ENCODE assay signal across 27 cellular contexts in genomic region chr3:123349566-123350450, GRCh38.
A peak's percentile ranks its signal among the peaks of the same experiment; 100 is the strongest.
DNase-seq lines count a peak whose midpoint lies in the region; ATAC-seq and TF ChIP-seq lines count a peak whose summit lies in the region.
"Had no signal": no experiment of that assay in that cellular context is flagged by ENCODE, and none has a peak within 500 bp of the region (broad histone marks: within the 10 kb centered on the region; RNA-seq: fewer than 3 reads in every experiment).

No MANE protein-coding gene starts in this region.

- ATAC-seq in heart left ventricle (no peak), Right ventricle myocardium inferior (no peak), heart right ventricle (no peak), GM21717 (IDR thresholded peaks at IDR 0.05; ENCODE audit: unreplicated experiment) (no peak)
- ATAC-seq: activated CD8-positive, alpha-beta memory T cell treated with anti-CD3 and anti-CD28 coated beads, Interleukin-2, amount 10 ng/mL, durations not matched to agents 7 days and 5 days; body of pancreas; gastrocnemius medialis; HCT116; left colon; sciatic nerve; T-cell had no signal

- H3K27me3 ChIP-seq in heart left ventricle (peaks cover 0 to 4% (median 0%) of the 10 kb centered on the region in 9 donors), heart right ventricle (peaks cover 0 to 4% (median 0%) of the 10 kb centered on the region in 7 donors), osteoblast (ENCODE audit: insufficient read depth, low read length) (peaks cover 94% of the 10 kb centered on the region)
- H3K27me3 ChIP-seq: body of pancreas, upper lobe of left lung had no signal

- no peak overlapping the region for H2AFZ ChIP-seq in osteoblast (ENCODE audit: low read length)

- DNase-seq in heart left ventricle: no peak
- no peak for DNase-seq in Right ventricle myocardium inferior (ENCODE audit: missing footprints)
- DNase-seq in heart right ventricle: no peak
- peak; percentile 62 for DNase-seq in osteoblast (ENCODE audit: insufficient read length, low spot score, missing footprints)
- DNase-seq in activated effector memory CD4-positive, alpha-beta T cell treated with anti-CD3 and anti-CD28 coated beads, Interleukin-2, amount 50 U/mL, for 16 hours: no peak
- DNase-seq in HK-2 (ENCODE audit: unreplicated experiment): no peak
- no peak for DNase-seq in UCSD-AML1 (lab: John Stamatoyannopoulos, UW; ENCODE audit: unreplicated experiment)
- DNase-seq: activated B cell treated with CpG ODN at 0.5 μM for 24 hours; activated CD8-positive, alpha-beta memory T cell treated with anti-CD3 and anti-CD28 coated beads, Interleukin-2, amount 10 ng/mL, durations not matched to agents 7 days and 5 days; activated naive CD4-positive, alpha-beta T cell; activated T-cell treated with anti-CD3 and anti-CD28 coated beads, Interleukin-2, amount 50 U/mL, for 48 hours; CD4-positive, alpha-beta T cell; cerebellar nuclear complex; gastrocnemius medialis; hypothalamus; left colon; mesenchymal stem cell; NCI-H1048; NCI-H446; NCI-H82; stimulated activated CD4-positive, alpha-beta T cell treated with anti-CD3 and anti-CD28 coated beads, Interleukin-4, amount 100 ng/mL, for 1 hour; T-cell; upper lobe of left lung had no signal

- H3K4me3 ChIP-seq in heart left ventricle (no peak overlapping the region), heart right ventricle (no peak overlapping the region), osteoblast (ENCODE audit: insufficient read depth, low read length) (no peak overlapping the region)
- H3K4me3 ChIP-seq: body of pancreas, gastrocnemius medialis, upper lobe of left lung had no signal

- H3K79me2 ChIP-seq in osteoblast (ENCODE audit: insufficient read depth, low read length): no peaks in the 10 kb centered on the region

- intact Hi-C loops in heart left ventricle (cut with DNase I): loop anchor here in 5 of 10 donors (5.0 to 10.0 kb wide), 5 partner anchors 52 to 97 kb away; partner anchors contain the start of gene ADCY5 (in 4 of the 5)
- intact Hi-C loops in Right ventricle myocardium inferior (cut with DNase I): loop anchor here (5.0 kb wide), 1 partner anchor 97 kb away; the partner anchor contains the start of gene ADCY5
- intact Hi-C loops in heart right ventricle (cut with DNase I): loop anchor here in 1 of 10 donors (5.0 kb wide), 2 partner anchors 37 to 97 kb away; partner anchors contain the start of gene ADCY5

- 62 to 65% (median 63%) methylated on average over 15 of the region's 15 CpGs for WGBS in heart left ventricle, 4 donors
- WGBS in heart right ventricle, 2 donors: 58 to 65% methylated on average over 15 of the region's 15 CpGs

- H3K9me3 ChIP-seq in heart left ventricle: peaks cover 0 to 2% (median 0%) of the 10 kb centered on the region in 12 donors
- peaks cover 0 to 4% (median 0%) of the 10 kb centered on the region in 11 donors for H3K9me3 ChIP-seq in heart right ventricle
- H3K9me3 ChIP-seq in osteoblast (ENCODE audit: low read depth, low read length): no peaks in the 10 kb centered on the region
- H3K9me3 ChIP-seq: body of pancreas, gastrocnemius medialis, upper lobe of left lung had no signal

- no peak for TF ChIP-seq POLR2A in heart left ventricle (IDR thresholded peaks at IDR 0.05)

- H3K36me3 ChIP-seq in heart left ventricle (peaks cover 0 to 19% (median 0%) of the 10 kb centered on the region in 9 donors), heart right ventricle (peaks cover 0 to 4% (median 0%) of the 10 kb centered on the region in 9 donors), osteoblast (ENCODE audit: insufficient read depth, low read length) (no peaks in the 10 kb centered on the region)
- H3K36me3 ChIP-seq: gastrocnemius medialis, upper lobe of left lung had no signal

- H3K4me1 ChIP-seq in heart left ventricle: peaks cover 3 to 88% (median 55%) of the 10 kb centered on the region in 12 donors
- H3K4me1 ChIP-seq in heart right ventricle: peaks cover 23 to 96% (median 79%) of the 10 kb centered on the region in 9 donors
- peaks cover 1% of the 10 kb centered on the region for H3K4me1 ChIP-seq in osteoblast (ENCODE audit: insufficient read depth, low read length)
- H3K4me1 ChIP-seq: gastrocnemius medialis, upper lobe of left lung had no signal

- TF ChIP-seq CTCF in heart left ventricle (IDR thresholded peaks at IDR 0.05) (no peak), heart right ventricle (IDR thresholded peaks at IDR 0.05) (no peak), osteoblast (IDR thresholded peaks at IDR 0.05; ENCODE audit: extremely low read depth, low read depth, low read length) (no peak)

- H4K20me1 ChIP-seq in osteoblast (ENCODE audit: insufficient read depth, low read length): peaks cover 4% of the 10 kb centered on the region

- H3K27ac ChIP-seq in heart left ventricle (peak overlapping the region in 9 of 12 donors; percentile 1 to 94 (median 68)), heart right ventricle (peak overlapping the region in 7 of 10 donors; percentile 32 to 96 (median 75)), osteoblast (ENCODE audit: low read depth, low read length) (no peak overlapping the region)
- H3K27ac ChIP-seq: body of pancreas, gastrocnemius medialis, upper lobe of left lung had no signal

- H3K4me2 ChIP-seq in osteoblast (ENCODE audit: insufficient read depth, low read length): no peak overlapping the region
